ENCODE assay signal across 9 cellular contexts in genomic region chr17:75832652-75833400, GRCh38. TPM values are rescaled to one million over a fixed set of nuclear protein-coding genes. Genes with fewer than 3 reads are reported as not detected.
DNase-seq lines count a peak whose midpoint lies in the region; ATAC-seq and TF ChIP-seq lines count a peak whose summit lies in the region.
"Had no signal": no experiment of that assay in that cellular context is flagged by ENCODE, and none has a peak within 500 bp of the region (broad histone marks: within the 10 kb centered on the region; RNA-seq: fewer than 3 reads in every experiment).

No MANE protein-coding gene starts in this region.

- peak; percentile 54 for DNase-seq in activated CD4-positive, alpha-beta T cell treated with anti-CD3 and anti-CD28 coated beads for 36 hours
- DNase-seq in activated CD4-positive, alpha-beta T cell treated with anti-CD3 and anti-CD28 coated beads for 1 hour: no peak
- DNase-seq in activated CD4-positive, alpha-beta memory T cell treated with anti-CD3 and anti-CD28 coated beads for 36 hours: peak; percentile 56
- DNase-seq in left cardiac atrium (peak; percentile 36), NCI-H2029 (lab: John Stamatoyannopoulos, UW) (no peak), kidney glomerular epithelial cell (lab: John Stamatoyannopoulos, UW) (no peak)
- peak; percentile 42 for DNase-seq in stimulated activated naive CD8-positive, alpha-beta T cell treated with anti-CD3 and anti-CD28 coated beads, Interleukin-15, Interleukin-2, amounts not matched to agents 100 U/mL and 50 U/mL, for 24 hours
- DNase-seq: NCI-H1417 had no signal

- H3K4me1 Mint-ChIP-seq in activated CD4-positive, alpha-beta T cell treated with anti-CD3 and anti-CD28 coated beads for 36 hours: peaks cover 33% of the 10 kb centered on the region
- peaks cover 33% of the 10 kb centered on the region for H3K4me1 Mint-ChIP-seq in activated CD4-positive, alpha-beta memory T cell treated with anti-CD3 and anti-CD28 coated beads for 36 hours (ENCODE audit: low read depth)

- no peaks in the 10 kb centered on the region for H3K9me3 Mint-ChIP-seq in activated CD4-positive, alpha-beta T cell treated with anti-CD3 and anti-CD28 coated beads for 36 hours (ENCODE audit: low read depth)
- no peaks in the 10 kb centered on the region for H3K9me3 Mint-ChIP-seq in activated CD4-positive, alpha-beta memory T cell treated with anti-CD3 and anti-CD28 coated beads for 36 hours

- peak overlapping the region; percentile 84 for H3K27ac Mint-ChIP-seq in activated CD4-positive, alpha-beta T cell treated with anti-CD3 and anti-CD28 coated beads for 36 hours
- H3K27ac Mint-ChIP-seq in activated CD4-positive, alpha-beta memory T cell treated with anti-CD3 and anti-CD28 coated beads for 36 hours: peak overlapping the region; percentile 97

- intact Hi-C loops in activated CD4-positive, alpha-beta T cell treated with anti-CD3 and anti-CD28 coated beads for 36 hours (cut with DNase I, micrococcal nuclease): no loop called here
- intact Hi-C loops in activated CD4-positive, alpha-beta memory T cell treated with anti-CD3 and anti-CD28 coated beads for 36 hours (cut with micrococcal nuclease): loop anchor here (1.0 to 2.0 kb wide), 2 partner anchors 12 to 48 kb away; partner anchors contain the start of gene UNK
- intact Hi-C loops in left cardiac atrium (cut with DNase I): no loop called here

- CTCF ChIA-PET in activated CD4-positive, alpha-beta T cell treated with anti-CD3 and anti-CD28 coated beads for 36 hours (lab: Charles Lee): interaction anchor here (0.6 to 2.6 kb wide), 8 partner anchors 11 to 85 kb away, joined by 3 to 16 read pairs (median 4); partner anchors contain the start of gene WBP2
- CTCF ChIA-PET in activated CD4-positive, alpha-beta memory T cell treated with anti-CD3 and anti-CD28 coated beads for 36 hours (lab: Charles Lee): interaction anchor here (0.6 to 3.1 kb wide), 7 partner anchors 13 to 85 kb away, joined by 3 to 10 read pairs (median 4); no protein-coding TSS in a partner anchor

- ATAC-seq in activated CD4-positive, alpha-beta T cell treated with anti-CD3 and anti-CD28 coated beads for 36 hours: peak; percentile 54
- peak; percentile 35 to 52 for ATAC-seq in left cardiac atrium
- peak; percentile 31 for ATAC-seq in stimulated activated naive CD8-positive, alpha-beta T cell treated with anti-CD3 and anti-CD28 coated beads, Interleukin-15, Interleukin-2, amounts not matched to agents 100 U/mL and 50 U/mL, for 24 hours
- ATAC-seq in SK-N-SH treated with all-trans-retinoic acid at 6 μM for 48 hours: no peak

- POLR2A ChIA-PET in activated CD4-positive, alpha-beta T cell treated with anti-CD3 and anti-CD28 coated beads for 36 hours (lab: Charles Lee): interaction anchor here (0.7 to 1.2 kb wide), 3 partner anchors 47 to 58 kb away, joined by 3 to 5 read pairs (median 3); no protein-coding TSS in a partner anchor
- POLR2A ChIA-PET in activated CD4-positive, alpha-beta memory T cell treated with anti-CD3 and anti-CD28 coated beads for 36 hours (lab: Charles Lee): interaction anchor here (0.7 to 2.0 kb wide), 6 partner anchors 11 to 238 kb away, joined by 3 to 6 read pairs (median 4); partner anchors contain the start of genes UNC13D and WBP2

- H3K36me3 Mint-ChIP-seq in activated CD4-positive, alpha-beta T cell treated with anti-CD3 and anti-CD28 coated beads for 36 hours (ENCODE audit: low read depth): peaks cover 36% of the 10 kb centered on the region
- H3K36me3 Mint-ChIP-seq in activated CD4-positive, alpha-beta memory T cell treated with anti-CD3 and anti-CD28 coated beads for 36 hours: peaks cover 30% of the 10 kb centered on the region

- no peaks in the 10 kb centered on the region for H3K27me3 Mint-ChIP-seq in activated CD4-positive, alpha-beta T cell treated with anti-CD3 and anti-CD28 coated beads for 36 hours
- H3K27me3 Mint-ChIP-seq in activated CD4-positive, alpha-beta memory T cell treated with anti-CD3 and anti-CD28 coated beads for 36 hours: no peaks in the 10 kb centered on the region

- peak overlapping the region; percentile 61 for H3K4me3 Mint-ChIP-seq in activated CD4-positive, alpha-beta T cell treated with anti-CD3 and anti-CD28 coated beads for 36 hours
- peak overlapping the region; percentile 54 for H3K4me3 Mint-ChIP-seq in activated CD4-positive, alpha-beta memory T cell treated with anti-CD3 and anti-CD28 coated beads for 36 hours

TF ChIP-seq in SK-N-SH treated with all-trans-retinoic acid at 6 μM for 48 hours, 23 proteins besides CTCF, POLR2A, EP300 and RAD21:
- TF ChIP-seq PATZ1 (CRISPR knock-in tag; IDR thresholded peaks at IDR 0.05; ENCODE audit: borderline replicate concordance) (no peak), CREB5 (CRISPR knock-in tag; IDR thresholded peaks at IDR 0.05; ENCODE audit: low read depth) (no peak), BACH2 (CRISPR knock-in tag; IDR thresholded peaks at IDR 0.05; ENCODE audit: borderline replicate concordance) (no peak), OSR1 (CRISPR knock-in tag; IDR thresholded peaks at IDR 0.05) (no peak)
- TF ChIP-seq, protein P1, sequence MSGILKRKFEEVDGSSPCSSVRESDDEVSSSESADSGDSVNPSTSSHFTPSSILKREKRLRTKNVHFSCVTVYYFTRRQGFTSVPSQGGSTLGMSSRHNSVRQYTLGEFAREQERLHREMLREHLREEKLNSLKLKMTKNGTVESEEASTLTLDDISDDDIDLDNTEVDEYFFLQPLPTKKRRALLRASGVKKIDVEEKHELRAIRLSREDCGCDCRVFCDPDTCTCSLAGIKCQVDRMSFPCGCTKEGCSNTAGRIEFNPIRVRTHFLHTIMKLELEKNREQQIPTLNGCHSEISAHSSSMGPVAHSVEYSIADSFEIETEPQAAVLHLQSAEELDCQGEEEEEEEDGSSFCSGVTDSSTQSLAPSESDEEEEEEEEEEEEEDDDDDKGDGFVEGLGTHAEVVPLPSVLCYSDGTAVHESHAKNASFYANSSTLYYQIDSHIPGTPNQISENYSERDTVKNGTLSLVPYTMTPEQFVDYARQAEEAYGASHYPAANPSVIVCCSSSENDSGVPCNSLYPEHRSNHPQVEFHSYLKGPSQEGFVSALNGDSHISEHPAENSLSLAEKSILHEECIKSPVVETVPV (CRISPR knock-in tag; IDR thresholded peaks at IDR 0.05): no peak

RNA-seq across cellular contexts. Expression of gene UNC13D, which starts 11.4 kb away (rescaled TPM):
- total RNA-seq in activated CD4-positive, alpha-beta T cell treated with anti-CD3 and anti-CD28 coated beads for 36 hours: 100 to 1,000 TPM; 106 to 133 TPM
- 100 to 1,000 TPM; 135 to 139 TPM for total RNA-seq in activated CD4-positive, alpha-beta memory T cell treated with anti-CD3 and anti-CD28 coated beads for 36 hours
- total RNA-seq in left cardiac atrium: 10 to 100 TPM; 22.1 to 34.0 TPM

RNA-seq across cellular contexts. Expression of gene WBP2, which starts 22.3 kb away (rescaled TPM):
- total RNA-seq in activated CD4-positive, alpha-beta T cell treated with anti-CD3 and anti-CD28 coated beads for 36 hours: 10 to 100 TPM; 68.7 to 74.1 TPM
- total RNA-seq in activated CD4-positive, alpha-beta memory T cell treated with anti-CD3 and anti-CD28 coated beads for 36 hours: 10 to 100 TPM; 79.1 to 80.6 TPM
- total RNA-seq in left cardiac atrium: 100 to 1,000 TPM; 106 to 122 TPM

RNA-seq across cellular contexts. Expression of gene TRIM47, which starts 45.6 kb away (rescaled TPM):
- 10 to 100 TPM; 13.4 to 19.9 TPM for total RNA-seq in activated CD4-positive, alpha-beta T cell treated with anti-CD3 and anti-CD28 coated beads for 36 hours
- 10 to 100 TPM; 18.5 to 19.5 TPM for total RNA-seq in activated CD4-positive, alpha-beta memory T cell treated with anti-CD3 and anti-CD28 coated beads for 36 hours
- 10 to 100 TPM; 22.9 to 25.3 TPM for total RNA-seq in left cardiac atrium

RNA-seq across cellular contexts. Expression of gene UNK, which starts 48.2 kb away (rescaled TPM):
- total RNA-seq in activated CD4-positive, alpha-beta T cell treated with anti-CD3 and anti-CD28 coated beads for 36 hours: 10 to 100 TPM; 24.5 to 33.7 TPM
- total RNA-seq in activated CD4-positive, alpha-beta memory T cell treated with anti-CD3 and anti-CD28 coated beads for 36 hours: 10 to 100 TPM; 21.8 to 24.7 TPM
- total RNA-seq in left cardiac atrium: 10 to 100 TPM; 15.8 to 17.8 TPM

Comparison
In these comparisons a context has a peak if more than half of its experiments do, and no peak if none do; other contexts are left out.
1. DNase-seq: peak in activated CD4-positive, alpha-beta T cell treated with anti-CD3 and anti-CD28 coated beads for 36 hours (single experiment), activated CD4-positive, alpha-beta memory T cell treated with anti-CD3 and anti-CD28 coated beads for 36 hours (single experiment), left cardiac atrium (single experiment) and stimulated activated naive CD8-positive, alpha-beta T cell treated with anti-CD3 and anti-CD28 coated beads, Interleukin-15, Interleukin-2, amounts not matched to agents 100 U/mL and 50 U/mL, for 24 hours (single experiment); none in activated CD4-positive, alpha-beta T cell treated with anti-CD3 and anti-CD28 coated beads for 1 hour (single experiment), NCI-H2029 (single experiment) and kidney glomerular epithelial cell (single experiment).